ENCODE assay signal across 21 cellular contexts in genomic region chr13:73721571-73721970, GRCh38.
DNase-seq lines count a peak whose midpoint lies in the region; ATAC-seq and TF ChIP-seq lines count a peak whose summit lies in the region.
"Had no signal": no experiment of that assay in that cellular context is flagged by ENCODE, and none has a peak within 500 bp of the region (broad histone marks: within the 10 kb centered on the region; RNA-seq: fewer than 3 reads in every experiment).

No MANE protein-coding gene starts in this region.

- POLR2A ChIA-PET in MCF 10A (lab: Yijun Ruan, JAX), result no interaction called here

- 50% methylated on average over 2 of the region's 4 CpGs for WGBS in mammary epithelial cell (ENCODE audit: low coverage, missing lambda C conversion rate)
- no CpG with 5 or more reads among the region's 4 CpGs for WGBS in trophoblast cell (ENCODE audit: extremely low coverage, insufficient coverage, insufficient read length)

- CTCF ChIA-PET in mammary epithelial cell (lab: Charles Lee; ENCODE audit: low non-redundant PET) (no interaction called here), MCF 10A (lab: Yijun Ruan, JAX) (interaction anchor here (0.6 to 2.7 kb wide), 8 partner anchors 10 to 1570 kb away, joined by 3 to 22 read pairs (median 3); no protein-coding TSS in a partner anchor)

- H2AFZ ChIP-seq in mammary epithelial cell (ENCODE audit: low read depth, low read length) (no peak overlapping the region), trophoblast cell (ENCODE audit: insufficient read depth, low read length, poor library complexity) (no peak overlapping the region)

- H4K12ac ChIP-seq in trophoblast cell (ENCODE audit: low read depth, low read length), result no peak overlapping the region

- H3K4me3 ChIP-seq in mammary epithelial cell (replicated peaks in 1 of 3; ENCODE audit: insufficient read depth in 1 of 3, low read depth in 2 of 3, low read length in 3 of 3), result no peak overlapping the region
- H3K4me3 ChIP-seq in HUES48 (ENCODE audit: low read depth, low read length), result no peak overlapping the region
- H3K4me3 ChIP-seq in trophoblast cell (ENCODE audit: low read depth, low read length), result no peak overlapping the region
- H3K4me3 ChIP-seq: ovary, upper lobe of right lung had no signal

- H3K27ac Mint-ChIP-seq in MCF 10A (ENCODE audit: low read depth, unreplicated experiment), result no peak overlapping the region
- H3K27ac Mint-ChIP-seq in central memory CD8-positive, alpha-beta T cell (ENCODE audit: low read depth), result peak overlapping the region; percentile 76
- H3K27ac Mint-ChIP-seq: activated CD8-positive, alpha-beta T cell treated with anti-CD3 and anti-CD28 coated beads, Interleukin-2, amount 10 ng/mL, durations not matched to agents 7 days and 5 days; activated naive CD8-positive, alpha-beta T cell treated with anti-CD3 and anti-CD28 coated beads for 36 hours; stimulated activated naive B cell treated with anti-CD40 and anti-IgM and Interleukin-4, amounts not matched to agents 10 μg/mL and 1 μg/mL and 100 μg/mL, for 72 hours had no signal

- peak overlapping the region; percentile 80 for H3K27ac ChIP-seq in mammary epithelial cell (ENCODE audit: insufficient read depth, low read depth, low read length)
- peak overlapping the region; percentile 94 for H3K27ac ChIP-seq in HUES48 (ENCODE audit: low read depth, low read length)
- no peak overlapping the region for H3K27ac ChIP-seq in trophoblast cell (ENCODE audit: low read depth, low read length)
- H3K27ac ChIP-seq: ovary, upper lobe of right lung had no signal

- H3K27me3 ChIP-seq in mammary epithelial cell (ENCODE audit: insufficient read depth, low read length), result no peaks in the 10 kb centered on the region
- no peaks in the 10 kb centered on the region for H3K27me3 ChIP-seq in HUES48 (ENCODE audit: control insufficient read depth, insufficient read depth, low read length)
- no peaks in the 10 kb centered on the region for H3K27me3 ChIP-seq in trophoblast cell (ENCODE audit: insufficient read depth, low read length)
- H3K27me3 ChIP-seq: ovary, upper lobe of right lung had no signal

- H3K9ac ChIP-seq in mammary epithelial cell (ENCODE audit: insufficient read depth, low read length) (peak overlapping the region; percentile 31), HUES48 (ENCODE audit: low read depth, low read length) (no peak overlapping the region), trophoblast cell (ENCODE audit: low read length) (no peak overlapping the region)

- H3K79me1 ChIP-seq in trophoblast cell (ENCODE audit: low read length), result no peaks in the 10 kb centered on the region

- no peak overlapping the region for H2BK5ac ChIP-seq in trophoblast cell (ENCODE audit: low read depth, low read length, poor library complexity)

- no peak overlapping the region for H3K14ac ChIP-seq in trophoblast cell (ENCODE audit: low read length)

- H4K20me1 ChIP-seq in mammary epithelial cell (ENCODE audit: insufficient read depth, low read length), result no peaks in the 10 kb centered on the region

- no peak for ATAC-seq in central memory CD8-positive, alpha-beta T cell (replicated peaks; ENCODE audit: extremely low read depth, poor library complexity, severe bottlenecking)
- ATAC-seq in GM21825 (IDR thresholded peaks at IDR 0.05; ENCODE audit: unreplicated experiment), result no peak
- ATAC-seq: activated CD8-positive, alpha-beta T cell treated with anti-CD3 and anti-CD28 coated beads, Interleukin-2, amount 10 ng/mL, durations not matched to agents 7 days and 5 days; Panc1; upper lobe of right lung had no signal

- H3K36me3 ChIP-seq in mammary epithelial cell (ENCODE audit: insufficient read depth, low read length), result no peaks in the 10 kb centered on the region
- no peaks in the 10 kb centered on the region for H3K36me3 ChIP-seq in HUES48 (ENCODE audit: control insufficient read depth, insufficient read depth, low read length)
- no peaks in the 10 kb centered on the region for H3K36me3 ChIP-seq in trophoblast cell (ENCODE audit: control insufficient read depth in 1 of 2, insufficient read depth in 2 of 2, low read length in 2 of 2)
- H3K36me3 ChIP-seq: ovary, upper lobe of right lung had no signal

- H2BK120ac ChIP-seq in trophoblast cell (ENCODE audit: insufficient read depth, low read length, poor library complexity), result no peak overlapping the region

- H3K9me3 ChIP-seq in mammary epithelial cell (replicated peaks; ENCODE audit: insufficient read depth, low read length) (no peaks in the 10 kb centered on the region), HUES48 (ENCODE audit: control insufficient read depth, insufficient read depth, low read length) (no peaks in the 10 kb centered on the region), trophoblast cell (ENCODE audit: insufficient read depth, low read depth, low read length) (no peaks in the 10 kb centered on the region)
- H3K9me3 ChIP-seq: ovary, upper lobe of right lung had no signal

- H4K8ac ChIP-seq in trophoblast cell (ENCODE audit: low read depth, low read length), result no peak overlapping the region

- H3K4me2 ChIP-seq in mammary epithelial cell (ENCODE audit: insufficient read depth, low read depth, low read length), result peak overlapping the region; percentile 68
- no peak overlapping the region for H3K4me2 ChIP-seq in trophoblast cell (ENCODE audit: low read length)

- H3K9me3 Mint-ChIP-seq in MCF 10A (ENCODE audit: unreplicated experiment), result no peaks in the 10 kb centered on the region
- no peaks in the 10 kb centered on the region for H3K9me3 Mint-ChIP-seq in central memory CD8-positive, alpha-beta T cell
- H3K9me3 Mint-ChIP-seq: activated naive CD8-positive, alpha-beta T cell treated with anti-CD3 and anti-CD28 coated beads for 36 hours; immature natural killer cell; stimulated activated naive B cell treated with anti-CD40 and anti-IgM and Interleukin-4, amounts not matched to agents 10 μg/mL and 1 μg/mL and 100 μg/mL, for 72 hours had no signal

- intact Hi-C loops in mammary epithelial cell (cut with micrococcal nuclease), result loop anchor here (5.0 to 10.0 kb wide), 3 partner anchors 416 to 1493 kb away; no protein-coding TSS in a partner anchor
- intact Hi-C loops in MCF 10A (cut with micrococcal nuclease), result no loop called here

- BruUV-seq in mammary epithelial cell (replicated peaks; lab: Mats Ljungman, UMichigan), result no TSS peak
- BruUV-seq in MCF 10A (replicated peaks; lab: Mats Ljungman, UMichigan), result no TSS peak

- no peak overlapping the region for H4K91ac ChIP-seq in trophoblast cell (ENCODE audit: low read depth, low read length)

- H3K4ac ChIP-seq in trophoblast cell (ENCODE audit: low read depth, low read length), result no peak overlapping the region

- dilution Hi-C loops in mammary epithelial cell (cut with HindIII; ENCODE audit: low sequenced_read_pairs), result no loop called here

- H2AK5ac ChIP-seq in trophoblast cell (ENCODE audit: low read length), result no peak overlapping the region

- H3K36me3 Mint-ChIP-seq in MCF 10A (ENCODE audit: insufficient read depth, unreplicated experiment), result no peaks in the 10 kb centered on the region
- peaks cover 17% of the 10 kb centered on the region for H3K36me3 Mint-ChIP-seq in central memory CD8-positive, alpha-beta T cell (ENCODE audit: insufficient read depth)

- peaks cover 15% of the 10 kb centered on the region for H3K4me1 Mint-ChIP-seq in MCF 10A (ENCODE audit: insufficient read depth, unreplicated experiment)
- H3K4me1 Mint-ChIP-seq in central memory CD8-positive, alpha-beta T cell, result peaks cover 56% of the 10 kb centered on the region
- H3K4me1 Mint-ChIP-seq: neural crest cell had no signal

- no peak for TF ChIP-seq CTCF in mammary epithelial cell (conservative IDR thresholded peaks at IDR 0.05 in 1 of 2, IDR thresholded peaks at IDR 0.05 in 1 of 2; ENCODE audit: extremely low read depth in 1 of 2, insufficient read depth in 1 of 2, low read depth in 1 of 2, low read length in 2 of 2)
- TF ChIP-seq CTCF in MCF 10A (IDR thresholded peaks at IDR 0.05; ENCODE audit: unreplicated experiment), result no peak

- in situ Hi-C loops in mammary epithelial cell (cut with MboI; ENCODE audit: low sequenced_read_pairs in 2 of 2), result loop anchor here (25.0 kb wide), 4 partner anchors 309 to 659 kb away; partner anchors contain the start of gene KLF5 (in 1 of the 2)

- H3K23ac ChIP-seq in trophoblast cell (ENCODE audit: low read length), result no peak overlapping the region

- no peak overlapping the region for H3K4me3 Mint-ChIP-seq in MCF 10A (ENCODE audit: unreplicated experiment)
- H3K4me3 Mint-ChIP-seq in central memory CD8-positive, alpha-beta T cell, result no peak overlapping the region
- H3K4me3 Mint-ChIP-seq: activated CD8-positive, alpha-beta T cell treated with anti-CD3 and anti-CD28 coated beads, Interleukin-2, amount 10 ng/mL, durations not matched to agents 7 days and 5 days; activated naive CD8-positive, alpha-beta T cell treated with anti-CD3 and anti-CD28 coated beads for 36 hours; immature natural killer cell; neural crest cell; stimulated activated naive B cell treated with anti-CD40 and anti-IgM and Interleukin-4, amounts not matched to agents 10 μg/mL and 1 μg/mL and 100 μg/mL, for 72 hours had no signal

- H3K27me3 Mint-ChIP-seq in MCF 10A (ENCODE audit: insufficient read depth, unreplicated experiment), result no peaks in the 10 kb centered on the region
- H3K27me3 Mint-ChIP-seq in central memory CD8-positive, alpha-beta T cell, result no peaks in the 10 kb centered on the region
- H3K27me3 Mint-ChIP-seq: activated naive CD8-positive, alpha-beta T cell treated with anti-CD3 and anti-CD28 coated beads for 36 hours; stimulated activated naive B cell treated with anti-CD40 and anti-IgM and Interleukin-4, amounts not matched to agents 10 μg/mL and 1 μg/mL and 100 μg/mL, for 72 hours had no signal

- DNase-seq in mammary epithelial cell (no peak), MCF 10A (ENCODE audit: unreplicated experiment) (no peak), NCI-H187 treated with DMSO at 0.1 percent for 48 hours (lab: John Stamatoyannopoulos, UW) (no peak), NCI-H1417 treated with DMSO at 0.1 percent for 48 hours (lab: John Stamatoyannopoulos, UW) (no peak), trophoblast cell (no peak)
- no peak for DNase-seq in central memory CD8-positive, alpha-beta T cell (ENCODE audit: low spot score in 2 of 2)
- DNase-seq: activated CD4-positive, alpha-beta T cell treated with anti-CD3 and anti-CD28 coated beads for 1 hour; activated CD8-positive, alpha-beta T cell treated with anti-CD3 and anti-CD28 coated beads, Interleukin-2, amount 10 ng/mL, durations not matched to agents 7 days and 5 days; activated naive CD8-positive, alpha-beta T cell treated with anti-CD3 and anti-CD28 coated beads for 36 hours; immature natural killer cell; left colon; NCI-H345; ovary; Right ventricle myocardium superior; stimulated activated naive B cell treated with anti-CD40 and anti-IgM and Interleukin-4, amounts not matched to agents 10 μg/mL and 1 μg/mL and 100 μg/mL, for 72 hours; substantia nigra; upper lobe of right lung had no signal

- peaks cover 3% of the 10 kb centered on the region for H3K79me2 ChIP-seq in mammary epithelial cell (ENCODE audit: insufficient read depth, low read length)
- H3K79me2 ChIP-seq in trophoblast cell (ENCODE audit: control insufficient read depth, insufficient read depth, low read length, poor library complexity), result no peaks in the 10 kb centered on the region

- no peak overlapping the region for H2BK12ac ChIP-seq in trophoblast cell (ENCODE audit: low read length)

- no peak overlapping the region for H3K18ac ChIP-seq in trophoblast cell (ENCODE audit: low read length)

- H3K4me1 ChIP-seq in mammary epithelial cell (ENCODE audit: insufficient read depth, low read length) (peaks cover 33% of the 10 kb centered on the region), HUES48 (ENCODE audit: control insufficient read depth, insufficient read depth, low read length) (peaks cover 48% of the 10 kb centered on the region), trophoblast cell (ENCODE audit: control insufficient read depth in 1 of 2, insufficient read depth in 2 of 2, low read length in 2 of 2) (no peaks in the 10 kb centered on the region)
